Comparison of ENCODE assay signal across 10 cellular contexts in the genomic region with DNA sequence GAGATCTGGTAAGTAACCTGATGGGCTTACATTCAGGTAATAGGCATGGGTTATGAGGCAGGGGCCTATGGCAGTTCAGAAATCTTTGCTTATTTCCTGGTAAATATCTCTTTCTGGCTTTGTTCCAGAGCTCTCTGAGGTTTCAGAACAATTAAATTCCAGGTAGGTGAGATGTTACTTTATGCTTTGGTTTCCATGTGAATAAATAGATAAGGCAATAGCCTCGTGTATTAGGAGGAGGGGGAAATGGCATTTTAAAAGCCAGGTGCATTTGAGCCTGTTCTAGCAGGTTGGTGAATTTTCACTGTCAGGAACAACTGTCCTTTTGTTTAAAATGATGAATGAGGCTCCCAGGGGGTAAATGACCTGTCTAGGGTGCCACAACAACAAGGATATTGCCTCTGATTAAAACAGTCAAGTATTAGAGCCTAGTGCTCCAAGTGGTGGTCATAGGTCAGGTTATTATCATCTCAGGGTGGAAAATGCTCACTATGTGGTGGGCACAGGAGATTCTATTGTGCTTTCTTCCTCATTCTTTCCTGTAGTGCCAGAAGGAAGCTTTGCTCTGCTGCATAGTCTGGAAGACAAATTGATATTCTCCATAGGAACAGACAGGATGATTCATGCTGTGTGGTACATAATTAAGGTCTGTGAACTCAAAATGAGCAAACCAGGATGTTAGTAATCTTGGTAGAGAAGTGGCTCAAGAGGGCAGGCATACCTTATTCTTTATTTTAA.
DNase-seq lines count a peak whose midpoint lies in the region; ATAC-seq and TF ChIP-seq lines count a peak whose summit lies in the region.
"Had no signal": no experiment of that assay in that cellular context is flagged by ENCODE, and none has a peak within 500 bp of the region (broad histone marks: within the 10 kb centered on the region; RNA-seq: fewer than 3 reads in every experiment).

No MANE protein-coding gene starts in this region.

- no peak for TF ChIP-seq CTCF in colonic mucosa (IDR thresholded peaks at IDR 0.05)

- H3K27ac ChIP-seq in colonic mucosa: peak overlapping the region; percentile 74
- H3K27ac ChIP-seq: SJSA1 had no signal

- H3K36me3 ChIP-seq in colonic mucosa: no peaks in the 10 kb centered on the region
- H3K36me3 ChIP-seq: SJSA1 had no signal

- DNase-seq in SIG-M5 treated with dmso at 0.1 percent for 504 hours (lab: John Stamatoyannopoulos, UW; ENCODE audit: unreplicated experiment): peak; percentile 25
- DNase-seq in SIG-M5 (lab: John Stamatoyannopoulos, UW): no peak
- peak; percentile 67 for DNase-seq in NCI-H446 treated with DMSO at 0.1 percent for 48 hours (lab: John Stamatoyannopoulos, UW)
- no peak for DNase-seq in colonic mucosa
- DNase-seq in renal cortical epithelial cell (ENCODE audit: low read depth): peak; percentile 98
- DNase-seq: 8988T had no signal

- H3K27me3 ChIP-seq in colonic mucosa: no peaks in the 10 kb centered on the region
- H3K27me3 ChIP-seq: SJSA1 had no signal

- H3K27me3 Mint-ChIP-seq in stimulated activated memory B cell treated with anti-CD40 and anti-IgM and Interleukin-4, amounts not matched to agents 10 μg/mL and 1 μg/mL and 100 μg/mL, for 72 hours: no peaks in the 10 kb centered on the region

- H3K4me1 ChIP-seq in colonic mucosa: peaks cover 3% of the 10 kb centered on the region

- no peaks in the 10 kb centered on the region for H3K4me1 Mint-ChIP-seq in stimulated activated memory B cell treated with anti-CD40 and anti-IgM and Interleukin-4, amounts not matched to agents 10 μg/mL and 1 μg/mL and 100 μg/mL, for 72 hours

- no peak overlapping the region for H3K27ac Mint-ChIP-seq in stimulated activated memory B cell treated with anti-CD40 and anti-IgM and Interleukin-4, amounts not matched to agents 10 μg/mL and 1 μg/mL and 100 μg/mL, for 72 hours

- no peak for ATAC-seq in stimulated activated memory B cell treated with anti-CD40 and anti-IgM and Interleukin-4, amounts not matched to agents 10 μg/mL and 1 μg/mL and 100 μg/mL, for 72 hours
- no peak for ATAC-seq in HG02763 (IDR thresholded peaks at IDR 0.05; ENCODE audit: unreplicated experiment)
- no peak for ATAC-seq in GM18511 (IDR thresholded peaks at IDR 0.05; ENCODE audit: unreplicated experiment)

- no peak overlapping the region for H3K4me3 Mint-ChIP-seq in stimulated activated memory B cell treated with anti-CD40 and anti-IgM and Interleukin-4, amounts not matched to agents 10 μg/mL and 1 μg/mL and 100 μg/mL, for 72 hours

- no peak overlapping the region for H3K4me3 ChIP-seq in colonic mucosa
- H3K4me3 ChIP-seq: SJSA1 had no signal

- H3K9ac ChIP-seq in colonic mucosa (ENCODE audit: low read depth in 2 of 2, low read length in 2 of 2): no peak overlapping the region

- H3K36me3 Mint-ChIP-seq in stimulated activated memory B cell treated with anti-CD40 and anti-IgM and Interleukin-4, amounts not matched to agents 10 μg/mL and 1 μg/mL and 100 μg/mL, for 72 hours: no peaks in the 10 kb centered on the region

- H3K9me3 ChIP-seq in colonic mucosa: no peaks in the 10 kb centered on the region
- H3K9me3 ChIP-seq: SJSA1 had no signal

- H3K9me3 Mint-ChIP-seq in stimulated activated memory B cell treated with anti-CD40 and anti-IgM and Interleukin-4, amounts not matched to agents 10 μg/mL and 1 μg/mL and 100 μg/mL, for 72 hours: peaks cover 6% of the 10 kb centered on the region

- intact Hi-C loops in colonic mucosa (cut with DNase I): no loop called here

Comparison
In these comparisons a context has a peak if more than half of its experiments do, and no peak if none do; other contexts are left out.
1. DNase-seq: peak in SIG-M5 treated with dmso at 0.1 percent for 504 hours (single experiment), NCI-H446 treated with DMSO at 0.1 percent for 48 hours (single experiment) and renal cortical epithelial cell (single experiment); none in SIG-M5 (single experiment) and colonic mucosa (single experiment).